Comparison of ENCODE assay signal across 32 cellular contexts in the genomic region with DNA sequence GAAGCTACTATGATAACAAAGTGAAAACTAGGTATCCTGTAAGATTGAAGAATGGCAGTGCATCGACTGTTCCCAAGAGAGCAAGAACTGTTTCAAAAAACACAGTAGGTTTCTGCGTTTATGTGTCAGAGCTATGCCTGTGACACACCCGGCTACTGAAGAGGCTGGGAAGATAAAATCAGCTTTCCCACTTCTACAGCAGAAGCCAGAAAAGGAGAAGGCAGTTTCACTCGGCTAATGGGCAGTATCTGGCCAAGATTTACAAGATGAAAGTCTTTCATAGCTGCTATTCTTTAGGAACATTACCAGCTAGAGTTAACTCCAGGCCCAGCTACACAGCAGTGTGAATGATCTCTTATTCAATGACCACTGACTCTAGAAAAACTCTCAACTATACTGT.
"Had no signal": no experiment of that assay in that cellular context is flagged by ENCODE, and none has a peak within 500 bp of the region (broad histone marks: within the 10 kb centered on the region; RNA-seq: fewer than 3 reads in every experiment).

No MANE protein-coding gene starts in this region.

- H3K36me3 ChIP-seq: neutrophil, ovary, right lobe of liver, sigmoid colon, spleen, suprapubic skin, tibial artery, transverse colon, upper lobe of right lung, uterus had no signal

- H3K9me3 Mint-ChIP-seq: natural killer cell treated with Interleukin-12 subunit alpha and Interleukin-12 subunit beta and Interleukin-15 and Interleukin-18, amount 100 ng/mL, for 72 hours; nephron progenitor cell; neural crest cell; stimulated activated memory B cell treated with anti-CD40 and anti-IgM and Interleukin-4, amounts not matched to agents 10 μg/mL and 1 μg/mL and 100 μg/mL, for 72 hours; stimulated activated naive CD8-positive, alpha-beta T cell treated with anti-CD3 and anti-CD28 coated beads, Interleukin-15, amount 100 ng/mL, for 72 hours; type B pancreatic cell had no signal

- H3K27ac ChIP-seq: neutrophil, ovary, parathyroid adenoma, psoas muscle, right lobe of liver, sigmoid colon, spleen, suprapubic skin, testis, tibial artery, transverse colon, upper lobe of right lung, uterus had no signal

- ATAC-seq: naive thymus-derived CD8-positive, alpha-beta T cell; natural killer cell treated with Interleukin-12 subunit alpha and Interleukin-12 subunit beta and Interleukin-15 and Interleukin-18, amount 100 ng/mL, for 72 hours; psoas muscle; right cardiac atrium; right lobe of liver; stimulated activated memory B cell treated with anti-CD40 and anti-IgM and Interleukin-4, amounts not matched to agents 10 μg/mL and 1 μg/mL and 100 μg/mL, for 72 hours; stimulated activated naive CD8-positive, alpha-beta T cell treated with anti-CD3 and anti-CD28 coated beads, Interleukin-15, amount 100 ng/mL, for 72 hours; stimulated activated naive CD8-positive, alpha-beta T cell treated with anti-CD3 and anti-CD28 coated beads, Interleukin-15, Interleukin-2, amounts not matched to agents 100 U/mL and 50 U/mL, for 24 hours; upper lobe of right lung had no signal

- H3K4me1 Mint-ChIP-seq: naive thymus-derived CD8-positive, alpha-beta T cell; nephron progenitor cell; stimulated activated memory B cell treated with anti-CD40 and anti-IgM and Interleukin-4, amounts not matched to agents 10 μg/mL and 1 μg/mL and 100 μg/mL, for 72 hours; stimulated activated naive CD8-positive, alpha-beta T cell treated with anti-CD3 and anti-CD28 coated beads, Interleukin-15, amount 100 ng/mL, for 72 hours had no signal

- H3K4me3 Mint-ChIP-seq: naive thymus-derived CD8-positive, alpha-beta T cell; natural killer cell treated with Interleukin-12 subunit alpha and Interleukin-12 subunit beta and Interleukin-15 and Interleukin-18, amount 100 ng/mL, for 72 hours; nephron progenitor cell; neural crest cell; stimulated activated memory B cell treated with anti-CD40 and anti-IgM and Interleukin-4, amounts not matched to agents 10 μg/mL and 1 μg/mL and 100 μg/mL, for 72 hours; stimulated activated naive CD8-positive, alpha-beta T cell treated with anti-CD3 and anti-CD28 coated beads, Interleukin-15, amount 100 ng/mL, for 72 hours; type B pancreatic cell had no signal

- H3K4me3 ChIP-seq: ovary, psoas muscle, right lobe of liver, sigmoid colon, spleen, suprapubic skin, testis, tibial artery, transverse colon, upper lobe of right lung, uterus had no signal

- H3K36me3 Mint-ChIP-seq: naive thymus-derived CD8-positive, alpha-beta T cell; natural killer cell treated with Interleukin-12 subunit alpha and Interleukin-12 subunit beta and Interleukin-15 and Interleukin-18, amount 100 ng/mL, for 72 hours; stimulated activated memory B cell treated with anti-CD40 and anti-IgM and Interleukin-4, amounts not matched to agents 10 μg/mL and 1 μg/mL and 100 μg/mL, for 72 hours; type B pancreatic cell had no signal

- H3K79me2 ChIP-seq: parathyroid adenoma had no signal

- DNase-seq: naive thymus-derived CD8-positive, alpha-beta T cell; nephron progenitor cell; ovary; posterior cingulate gyrus; psoas muscle; right cardiac atrium; right lobe of liver; sigmoid colon; small intestine; spleen; stimulated activated CD4-positive, alpha-beta T cell treated with anti-CD3 and anti-CD28 coated beads, Interleukin-12 subunit alpha, Interleukin-12 subunit beta, amount 100 ng/mL, for 4 hours; stimulated activated CD4-positive, alpha-beta T cell treated with anti-CD3 and anti-CD28 coated beads, Interleukin-1b, Interleukin-23, amount 100 ng/mL, for 48 hours; stimulated activated CD4-positive, alpha-beta T cell treated with anti-CD3 and anti-CD28 coated beads, Interleukin-4, amount 100 ng/mL, for 1 hour; stimulated activated CD4-positive, alpha-beta T cell treated with anti-CD3 and anti-CD28 coated beads, Interleukin-4, amount 100 ng/mL, for 4 hours; stimulated activated CD8-positive, alpha-beta memory T cell treated with anti-CD3 and anti-CD28 coated beads, Interleukin-4, amount 100 ng/mL, for 48 hours; stimulated activated naive CD4-positive, alpha-beta T cell; stimulated activated naive CD8-positive, alpha-beta T cell treated with anti-CD3 and anti-CD28 coated beads, Interleukin-15, amount 100 ng/mL, for 72 hours; stimulated activated naive CD8-positive, alpha-beta T cell treated with anti-CD3 and anti-CD28 coated beads, Interleukin-15, Interleukin-2, amounts not matched to agents 100 U/mL and 50 U/mL, for 24 hours; substantia nigra; testis; tibial artery; transverse colon; upper lobe of right lung; uterus had no signal

- H3K9me3 ChIP-seq: neutrophil, ovary, psoas muscle, right lobe of liver, sigmoid colon, spleen, suprapubic skin, testis, tibial artery, transverse colon, upper lobe of right lung, uterus had no signal

- H3K9ac ChIP-seq: parathyroid adenoma had no signal

- H3K27me3 ChIP-seq: neutrophil, ovary, right lobe of liver, sigmoid colon, spleen, suprapubic skin, testis, tibial artery, transverse colon, upper lobe of right lung, uterus had no signal

- H3K4me1 ChIP-seq: parathyroid adenoma, psoas muscle, right lobe of liver, sigmoid colon, spleen, suprapubic skin, testis, tibial artery, transverse colon, upper lobe of right lung, uterus had no signal

- H3K27me3 Mint-ChIP-seq: naive thymus-derived CD8-positive, alpha-beta T cell; natural killer cell treated with Interleukin-12 subunit alpha and Interleukin-12 subunit beta and Interleukin-15 and Interleukin-18, amount 100 ng/mL, for 72 hours; progenitor cell of endocrine pancreas; stimulated activated memory B cell treated with anti-CD40 and anti-IgM and Interleukin-4, amounts not matched to agents 10 μg/mL and 1 μg/mL and 100 μg/mL, for 72 hours; stimulated activated naive CD8-positive, alpha-beta T cell treated with anti-CD3 and anti-CD28 coated beads, Interleukin-15, amount 100 ng/mL, for 72 hours; type B pancreatic cell had no signal

- H3K27ac Mint-ChIP-seq: naive thymus-derived CD8-positive, alpha-beta T cell; natural killer cell treated with Interleukin-12 subunit alpha and Interleukin-12 subunit beta and Interleukin-15 and Interleukin-18, amount 100 ng/mL, for 72 hours; nephron progenitor cell; progenitor cell of endocrine pancreas; stimulated activated memory B cell treated with anti-CD40 and anti-IgM and Interleukin-4, amounts not matched to agents 10 μg/mL and 1 μg/mL and 100 μg/mL, for 72 hours; stimulated activated naive CD8-positive, alpha-beta T cell treated with anti-CD3 and anti-CD28 coated beads, Interleukin-15, amount 100 ng/mL, for 72 hours; type B pancreatic cell had no signal

- H2AFZ ChIP-seq: parathyroid adenoma had no signal
